ENCODE assay signal across 7 cellular contexts in genomic region chr14:93207468-93208308, GRCh38. TPM values are rescaled to one million over a fixed set of nuclear protein-coding genes. Genes with fewer than 3 reads are reported as not detected.
A peak's percentile ranks its signal among the peaks of the same experiment; 100 is the strongest.
DNase-seq lines count a peak whose midpoint lies in the region; ATAC-seq and TF ChIP-seq lines count a peak whose summit lies in the region.

No MANE protein-coding gene starts in this region.

- H3K27me3 Mint-ChIP-seq in immature natural killer cell (ENCODE audit: low read depth in 3 of 3) = peaks cover 4 to 17% (median 6%) of the 10 kb centered on the region in 3 donors

- in situ Hi-C loops in mammary epithelial cell (cut with MboI; ENCODE audit: low sequenced_read_pairs in 2 of 2) = no loop called here

- H3K27ac Mint-ChIP-seq in immature natural killer cell = peak overlapping the region; percentile 2 to 95 (median 84)

- no TSS peak for BruUV-seq in mammary epithelial cell (replicated peaks; lab: Mats Ljungman, UMichigan)

- dilution Hi-C loops in mammary epithelial cell (cut with HindIII; ENCODE audit: low sequenced_read_pairs) = no loop called here

- intact Hi-C loops in mammary epithelial cell (cut with micrococcal nuclease) = loop anchor here (1.0 to 2.0 kb wide), 4 partner anchors 22 to 412 kb away; partner anchors contain the start of gene LYSET

- H3K36me3 Mint-ChIP-seq in immature natural killer cell = peaks cover 2 to 6% (median 5%) of the 10 kb centered on the region in 3 donors

- TF ChIP-seq CTCF in Peyer's patch (IDR thresholded peaks at IDR 0.05) (peak in 2 of 6 experiments; percentile 19 to 27), mammary epithelial cell (conservative IDR thresholded peaks at IDR 0.05 in 1 of 2, IDR thresholded peaks at IDR 0.05 in 1 of 2; ENCODE audit: extremely low read depth in 1 of 2, insufficient read depth in 1 of 2, low read depth in 1 of 2, low read length in 2 of 2) (peak; percentile 1 to 40)

- peaks cover 0 to 22% (median 0%) of the 10 kb centered on the region in 3 donors for H3K36me3 ChIP-seq in Peyer's patch
- H3K36me3 ChIP-seq in mammary epithelial cell (ENCODE audit: insufficient read depth, low read length) = peaks cover 9% of the 10 kb centered on the region
- peaks cover 3 to 20% (median 8%) of the 10 kb centered on the region in 3 donors for H3K36me3 ChIP-seq in skeletal muscle tissue (ENCODE audit: control insufficient read depth in 3 of 3, insufficient read depth in 3 of 3, low read length in 3 of 3)

- H3K27me3 ChIP-seq in Peyer's patch (no peaks in the 10 kb centered on the region), mammary epithelial cell (ENCODE audit: insufficient read depth, low read length) (no peaks in the 10 kb centered on the region), skeletal muscle tissue (ENCODE audit: control insufficient read depth in 3 of 3, insufficient read depth in 3 of 3, low read length in 3 of 3) (no peaks in the 10 kb centered on the region)

- H2AFZ ChIP-seq in mammary epithelial cell (ENCODE audit: low read depth, low read length) = peak overlapping the region; percentile 91

- WGBS in mammary epithelial cell (ENCODE audit: low coverage, missing lambda C conversion rate) = 3% methylated on average over 19 of the region's 23 CpGs

- H3K4me1 Mint-ChIP-seq in immature natural killer cell = peaks cover 32 to 64% of the 10 kb centered on the region in 2 donors

- ATAC-seq in GM21367 (IDR thresholded peaks at IDR 0.05; ENCODE audit: unreplicated experiment) = peak; percentile 29
- peak; percentile 7 for ATAC-seq in HG03575 (IDR thresholded peaks at IDR 0.05; ENCODE audit: extremely low read depth, insufficient number of reproducible peaks, low FRiP score, unreplicated experiment)

- peaks cover 56% of the 10 kb centered on the region for H3K79me2 ChIP-seq in mammary epithelial cell (ENCODE audit: insufficient read depth, low read length)

- H3K4me3 Mint-ChIP-seq in immature natural killer cell = peak overlapping the region; percentile 93 to 98 (median 97)

- CTCF ChIA-PET in mammary epithelial cell (lab: Charles Lee; ENCODE audit: low non-redundant PET) = interaction anchor here (0.5 to 0.7 kb wide), 5 partner anchors 9 to 408 kb away, joined by 3 to 6 read pairs (median 3); no protein-coding TSS in a partner anchor

- no peaks in the 10 kb centered on the region for H4K20me1 ChIP-seq in mammary epithelial cell (ENCODE audit: insufficient read depth, low read length)

- peak; percentile 76 for DNase-seq in EL
- peak in 1 of 3 donors; percentile 51 for DNase-seq in Peyer's patch
- peak; percentile 57 for DNase-seq in mammary epithelial cell
- DNase-seq in immature natural killer cell = no peak

- peaks cover 0 to 28% (median 5%) of the 10 kb centered on the region in 4 donors for H3K4me1 ChIP-seq in Peyer's patch
- H3K4me1 ChIP-seq in mammary epithelial cell (ENCODE audit: insufficient read depth, low read length) = peaks cover 18% of the 10 kb centered on the region
- peaks cover 12 to 22% (median 13%) of the 10 kb centered on the region in 3 donors for H3K4me1 ChIP-seq in skeletal muscle tissue (ENCODE audit: control insufficient read depth in 3 of 3, insufficient read depth in 3 of 3, low read length in 3 of 3)

- H3K9me3 Mint-ChIP-seq in immature natural killer cell = no peaks in the 10 kb centered on the region

- H3K27ac ChIP-seq in Peyer's patch = peak overlapping the region; percentile 72 to 83 (median 81)
- H3K27ac ChIP-seq in mammary epithelial cell (ENCODE audit: insufficient read depth, low read depth, low read length) = peak overlapping the region; percentile 58
- peak overlapping the region; percentile 86 for H3K27ac ChIP-seq in skeletal muscle tissue (ENCODE audit: low read depth, low read length)

- peak overlapping the region; percentile 76 for H3K4me2 ChIP-seq in mammary epithelial cell (ENCODE audit: insufficient read depth, low read depth, low read length)

- no peak for TF ChIP-seq POLR2A in Peyer's patch (IDR thresholded peaks at IDR 0.05)

- peak overlapping the region; percentile 63 for H3K9ac ChIP-seq in mammary epithelial cell (ENCODE audit: insufficient read depth, low read length)
- peak overlapping the region; percentile 79 to 91 (median 86) for H3K9ac ChIP-seq in skeletal muscle tissue (ENCODE audit: low read depth in 1 of 3, low read length in 3 of 3)

- H3K9me3 ChIP-seq in Peyer's patch = no peaks in the 10 kb centered on the region
- H3K9me3 ChIP-seq in mammary epithelial cell (replicated peaks; ENCODE audit: insufficient read depth, low read length) = no peaks in the 10 kb centered on the region
- no peaks in the 10 kb centered on the region for H3K9me3 ChIP-seq in skeletal muscle tissue (ENCODE audit: control insufficient read depth in 3 of 3, low read length in 3 of 3)

- H3K4me3 ChIP-seq in Peyer's patch (peak overlapping the region; percentile 66 to 91 (median 76)), mammary epithelial cell (replicated peaks in 1 of 3; ENCODE audit: insufficient read depth in 1 of 3, low read depth in 2 of 3, low read length in 3 of 3) (peak overlapping the region; percentile 71 to 91 (median 82)), skeletal muscle tissue (ENCODE audit: low read length in 3 of 3) (peak overlapping the region; percentile 92 to 99 (median 97))

RNA-seq across cellular contexts. Expression of gene UBR7, which starts 0.6 kb away (rescaled TPM):
- total RNA-seq in Peyer's patch (10 to 100 TPM; 13.7 to 20.2 (median 15.8) TPM), mammary epithelial cell (10 to 100 TPM; 15.2 to 20.3 TPM), skeletal muscle tissue (26.1 TPM)
- polyA plus RNA-seq in mammary epithelial cell (21.5 TPM), immature natural killer cell (10 to 100 TPM; 29.8 to 76.1 (median 43.4) TPM)
- 45.4 TPM for polyA minus RNA-seq in mammary epithelial cell

RNA-seq across cellular contexts. Expression of gene GON7, which starts 0.8 kb away (rescaled TPM):
- total RNA-seq in Peyer's patch (10 to 100 TPM in 2 of 4 donors, 1 to 10 TPM in 2; 7.3 to 16.8 (median 10.8) TPM), mammary epithelial cell (1 to 10 TPM; 7.2 to 9.3 TPM), skeletal muscle tissue (1.6 TPM)
- polyA plus RNA-seq in mammary epithelial cell (7.5 TPM), immature natural killer cell (10 to 100 TPM; 22.1 to 24.8 (median 22.4) TPM)
- polyA minus RNA-seq in mammary epithelial cell = 2.2 TPM

RNA-seq across cellular contexts. Expression of gene LYSET, which starts 22.6 kb away (rescaled TPM):
- 1 to 10 TPM; 6.0 to 9.9 (median 8.3) TPM for total RNA-seq in Peyer's patch
- 10 to 100 TPM; 10.5 to 14.0 TPM for total RNA-seq in mammary epithelial cell
- polyA plus RNA-seq in mammary epithelial cell = 8.2 TPM
- polyA minus RNA-seq in mammary epithelial cell = not detected
- 10 to 100 TPM; 29.9 to 31.8 (median 30.3) TPM for polyA plus RNA-seq in immature natural killer cell
- 7.3 TPM for total RNA-seq in skeletal muscle tissue

RNA-seq across cellular contexts. Expression of gene MOAP1, which starts 23.0 kb away (rescaled TPM):
- total RNA-seq in Peyer's patch (10 to 100 TPM; 12.4 to 18.9 (median 16.5) TPM), mammary epithelial cell (10 to 100 TPM; 11.2 to 18.5 TPM), skeletal muscle tissue (20.4 TPM)
- polyA plus RNA-seq in mammary epithelial cell (8.3 TPM), immature natural killer cell (100 to 1,000 TPM in 1 of 3 donors, 10 to 100 TPM in 2; 68.0 to 124 (median 90.4) TPM)
- 1.1 TPM for polyA minus RNA-seq in mammary epithelial cell

Comparison
In these comparisons a context has a peak if more than half of its experiments do, and no peak if none do; other contexts are left out.
1. DNase-seq: peak in EL (single experiment) and mammary epithelial cell (single experiment); none in immature natural killer cell (0 of 3).
2. Peak in every context shown above with its lines, with median percentiles within 50 percentile points of each other: H3K27ac ChIP-seq and H3K4me3 ChIP-seq.